19 cellular contexts compared by ENCODE assay signal in genomic region chr17:44093231-44093900, GRCh38. TPM values are rescaled to one million over a fixed set of nuclear protein-coding genes. Genes with fewer than 3 reads are reported as not detected.
DNase-seq lines count a peak whose midpoint lies in the region; FAIRE-seq and TF ChIP-seq lines count a peak whose summit lies in the region.
"Had no signal": no experiment of that assay in that cellular context is flagged by ENCODE, and none has a peak within 500 bp of the region (broad histone marks: within the 10 kb centered on the region; RNA-seq: fewer than 3 reads in every experiment).

No MANE protein-coding gene starts in this region.

- TF ChIP-seq POLR2A in H1 (IDR thresholded peaks at IDR 0.05; ENCODE audit: control extremely low read depth in 1 of 2, low read depth in 2 of 2, low read length in 2 of 2) (no peak), suprapubic skin (IDR thresholded peaks at IDR 0.05) (no peak)

- H3K23me2 ChIP-seq in H1 (ENCODE audit: low read depth, low read length): peaks cover 2% of the 10 kb centered on the region

- TF ChIP-seq CTCF in H1 (IDR thresholded peaks at IDR 0.05; ENCODE audit: control extremely low read depth in 1 of 3, insufficient read depth in 1 of 3, low read depth in 1 of 3, low read length in 3 of 3): no peak
- TF ChIP-seq CTCF in osteoblast (IDR thresholded peaks at IDR 0.05; ENCODE audit: extremely low read depth, low read depth, low read length): no peak
- no peak for TF ChIP-seq CTCF in suprapubic skin (IDR thresholded peaks at IDR 0.05)

- no peaks in the 10 kb centered on the region; the same call in 1 of the 2 replicates for H3K79me1 ChIP-seq in H1 (ENCODE audit: low read depth, low read length)

- H3K4me1 ChIP-seq in H1 (replicated peaks in 1 of 4; ENCODE audit: control insufficient read depth in 3 of 4, insufficient read depth in 4 of 4, low read length in 3 of 4) (peaks cover 1 to 11% (median 6%) of the 10 kb centered on the region in 4 experiments), osteoblast (ENCODE audit: insufficient read depth, low read length) (peaks cover 24% of the 10 kb centered on the region), suprapubic skin (peaks cover 33% of the 10 kb centered on the region)

- H3K23ac ChIP-seq in H1 (ENCODE audit: insufficient read length): no peak overlapping the region

- no peak for TF ChIP-seq EP300 in H1 (IDR thresholded peaks at IDR 0.05; ENCODE audit: borderline replicate concordance in 1 of 2, low read depth in 2 of 2, low read length in 2 of 2)
- no peak for TF ChIP-seq EP300 in suprapubic skin (IDR thresholded peaks at IDR 0.05)

- POLR2A ChIA-PET in H1 (lab: Charles Lee; ENCODE audit: partially characterized antibody): interaction anchor here (0.6 to 0.9 kb wide), 4 partner anchors 19 to 72 kb away, joined by 3 to 4 read pairs (median 4); partner anchors contain the start of gene LSM12

- H3K14ac ChIP-seq in H1 (ENCODE audit: insufficient read length): no peak overlapping the region

- peaks cover 0 to 3% of the 10 kb centered on the region in 2 experiments; a peak in 1 of 4 replicates for H3K79me2 ChIP-seq in H1 (ENCODE audit: control insufficient read depth in 1 of 2, insufficient read depth in 2 of 2, low read length in 2 of 2)
- H3K79me2 ChIP-seq in osteoblast (ENCODE audit: insufficient read depth, low read length): peaks cover 18% of the 10 kb centered on the region

- no peak overlapping the region for H3K9ac ChIP-seq in H1 (replicated peaks in 1 of 4; ENCODE audit: extremely low read depth in 1 of 4, low read depth in 3 of 4, low read length in 3 of 4)

- H2AFZ ChIP-seq in H1 (ENCODE audit: low read length) (no peak overlapping the region), osteoblast (ENCODE audit: low read length) (no peak overlapping the region)

- H3K9me3 ChIP-seq in H1 (ENCODE audit: insufficient read depth in 2 of 2, low read depth in 1 of 2, low read length in 1 of 2) (no peaks in the 10 kb centered on the region), osteoblast (ENCODE audit: low read depth, low read length) (no peaks in the 10 kb centered on the region), suprapubic skin (no peaks in the 10 kb centered on the region)

- CTCF ChIA-PET in H1 (lab: Charles Lee; ENCODE audit: partially characterized antibody): interaction anchor here (0.9 to 34.4 kb wide), 3 partner anchors 9 to 21 kb away, joined by 3 to 638 read pairs (median 6); partner anchors contain the start of gene HDAC5

- peak overlapping the region; percentile 56 for H4K91ac ChIP-seq in H1 (replicated peaks; ENCODE audit: insufficient read length, low read length)

- no peak overlapping the region for H3K4me2 ChIP-seq in H1 (ENCODE audit: insufficient read depth in 1 of 2, low read depth in 2 of 2, low read length in 2 of 2)
- H3K4me2 ChIP-seq in osteoblast (ENCODE audit: insufficient read depth, low read length): no peak overlapping the region

- no peak for TF ChIP-seq RAD21 in H1 (IDR thresholded peaks at IDR 0.05 in 1 of 2, conservative IDR thresholded peaks at IDR 0.05 in 1 of 2; ENCODE audit: low read depth in 2 of 2, low read length in 2 of 2)

- H2BK20ac ChIP-seq in H1 (ENCODE audit: low read length): no peak overlapping the region

- 83% methylated on average over 21 of the region's 21 CpGs; no CpG with 5 or more reads in 1 of the 2 experiments for WGBS in H1 (ENCODE audit: extremely low coverage in 1 of 2, insufficient coverage in 1 of 2, insufficient read length in 1 of 2, insufficient replicate concordance in 2 of 2, low coverage in 1 of 2, low lambda C conversion rate in 2 of 2, missing lambda C conversion rate in 1 of 2), 2 experiments
- WGBS in suprapubic skin: 92% methylated on average over 12 of the region's 21 CpGs

- peak overlapping the region; percentile 61; the same call in 1 of the 2 replicates for H2BK15ac ChIP-seq in H1 (ENCODE audit: low read length)

- no peak overlapping the region for H2BK120ac ChIP-seq in H1 (replicated peaks; ENCODE audit: low read depth, low read length)

- H3K18ac ChIP-seq in H1 (ENCODE audit: extremely low read depth, low read length): no peak overlapping the region; the same call in 1 of the 2 replicates

- no peak overlapping the region for H4K5ac ChIP-seq in H1 (ENCODE audit: insufficient read length, low read depth, low read length)

- H3K27me3 ChIP-seq in H1 (replicated peaks in 1 of 4; ENCODE audit: control insufficient read depth in 3 of 4, extremely low read depth in 1 of 4, insufficient read depth in 3 of 4, low read length in 3 of 4) (no peaks in the 10 kb centered on the region), osteoblast (ENCODE audit: insufficient read depth, low read length) (no peaks in the 10 kb centered on the region), suprapubic skin (no peaks in the 10 kb centered on the region)

- H2AK5ac ChIP-seq in H1 (ENCODE audit: low read depth, low read length): no peak overlapping the region

- no peak overlapping the region for H3K4ac ChIP-seq in H1 (replicated peaks; ENCODE audit: insufficient read length, low read depth, low read length)

- no peak overlapping the region for H3K27ac ChIP-seq in H1 (ENCODE audit: low read depth, low read length)
- H3K27ac ChIP-seq in osteoblast (ENCODE audit: low read depth, low read length): no peak overlapping the region
- no peak overlapping the region for H3K27ac ChIP-seq in suprapubic skin

- peak overlapping the region; percentile 60 for H2BK5ac ChIP-seq in H1 (ENCODE audit: low read depth, low read length)

- FAIRE-seq in H1 (lab: Jason Lieb, UNC): no peak
- FAIRE-seq: GM12891, GM19239, HTR-8/SVneo had no signal

- no peak overlapping the region for H3K56ac ChIP-seq in H1 (replicated peaks; ENCODE audit: insufficient read length, low read depth, low read length)

- H4K20me1 ChIP-seq in H1 (replicated peaks in 1 of 2; ENCODE audit: control insufficient read depth in 1 of 2, insufficient read depth in 2 of 2, low read length in 2 of 2) (no peaks in the 10 kb centered on the region), osteoblast (ENCODE audit: insufficient read depth, low read length) (no peaks in the 10 kb centered on the region)

- H3K4me3 ChIP-seq in H1 (ENCODE audit: extremely low read depth in 1 of 4, insufficient read depth in 2 of 4, low read depth in 3 of 4, low read length in 4 of 4) (no peak overlapping the region), osteoblast (ENCODE audit: insufficient read depth, low read length) (no peak overlapping the region), suprapubic skin (no peak overlapping the region)

- H3K36me3 ChIP-seq in H1 (ENCODE audit: control insufficient read depth in 2 of 4, insufficient read depth in 4 of 4, low read length in 3 of 4) (peaks cover 4 to 17% (median 13%) of the 10 kb centered on the region in 4 experiments; a peak in 6 of 8 replicates), osteoblast (ENCODE audit: insufficient read depth, low read length) (peaks cover 12% of the 10 kb centered on the region), suprapubic skin (peaks cover 51% of the 10 kb centered on the region)

- DNase-seq in DMS53 (lab: John Stamatoyannopoulos, UW): peak; percentile 42
- DNase-seq in DMS53 treated with DMSO at 0.1 percent for 48 hours (lab: John Stamatoyannopoulos, UW; ENCODE audit: unreplicated experiment): no peak
- peak; percentile 20 to 63 for DNase-seq in NCI-H446 (lab: John Stamatoyannopoulos, UW)
- DNase-seq in H1 (ENCODE audit: low read depth in 1 of 2, low spot score in 2 of 2): no peak
- peak; percentile 38 for DNase-seq in osteoblast (ENCODE audit: insufficient read length, low spot score, missing footprints)
- no peak for DNase-seq in COR-L47 (lab: John Stamatoyannopoulos, UW)
- no peak for DNase-seq in NCI-H2196 (lab: John Stamatoyannopoulos, UW; ENCODE audit: unreplicated experiment)
- no peak for DNase-seq in suprapubic skin (ENCODE audit: low spot score in 2 of 2)
- DNase-seq: 8988T; C1 segment of cervical spinal cord; DMS79; KBM-7; NCI-H1092; NCI-H187 treated with DMSO at 0.1 percent for 48 hours; NCI-H69; NK-92 treated with Interleukin-12 subunit alpha and Interleukin-12 subunit beta, amount 100 ng/mL, for 24 hours had no signal

- peak overlapping the region; percentile 12; the same call in 1 of the 2 replicates for H4K8ac ChIP-seq in H1 (ENCODE audit: extremely low read depth, insufficient read depth, low read length)

- 0 out of 2 replicates have a peak overlapping the region, but pooled peaks have one; percentile 9 for H2BK12ac ChIP-seq in H1 (ENCODE audit: low read depth, low read length)

RNA-seq across cellular contexts. Expression of gene G6PC3, which starts 22.8 kb away (rescaled TPM):
- total RNA-seq in H1 (2021; fragmentation: NEBNext Ultra II Directional; extraction: Animal tissue kit (Norgen Biotek cat#: 25700)): 104 and 114 TPM in 2 replicates
- polyA plus RNA-seq in H1 (2011; rRNA removed): 343 and 436 TPM in 2 replicates
- 191 TPM for polyA plus RNA-seq in H1 (2011; cell fraction: cytosol; rRNA removed)
- polyA plus RNA-seq in H1 (2011; cell fraction: nucleus; rRNA removed): 198 TPM
- polyA plus RNA-seq in H1 (2012, experiment 1 of 2): 143 to 233 TPM (median 204 TPM) in 4 replicates
- polyA plus RNA-seq in H1 (2012, experiment 2 of 2): 249 TPM
- 394 TPM for polyA plus RNA-seq in H1 (2013, experiment 1 of 2)
- 451 TPM for polyA plus RNA-seq in H1 (2013, experiment 2 of 2)
- polyA minus RNA-seq in H1 (2011; rRNA and poly(A)+ RNA removed): 132 and 168 TPM in 2 replicates
- polyA minus RNA-seq in H1 (2011; cell fraction: cytosol; rRNA and poly(A)+ RNA removed): 151 TPM
- polyA minus RNA-seq in H1 (2011; cell fraction: nucleus; rRNA and poly(A)+ RNA removed): 96.9 TPM
- total RNA-seq in osteoblast (19.7 and 23.5 TPM in 2 replicates), suprapubic skin (10 to 100 TPM; 12.7 to 20.4 (median 15.4) TPM)

RNA-seq across cellular contexts. Expression of gene LSM12, which starts 26.9 kb away (rescaled TPM):
- total RNA-seq in H1 (2021; fragmentation: NEBNext Ultra II Directional; extraction: Animal tissue kit (Norgen Biotek cat#: 25700)): 118 and 142 TPM in 2 replicates
- 51.6 and 69.8 TPM in 2 replicates for polyA plus RNA-seq in H1 (2011; rRNA removed)
- 57.3 TPM for polyA plus RNA-seq in H1 (2011; cell fraction: cytosol; rRNA removed)
- polyA plus RNA-seq in H1 (2011; cell fraction: nucleus; rRNA removed): 31.1 TPM
- 59.4 to 75.6 TPM (median 69.7 TPM) in 4 replicates for polyA plus RNA-seq in H1 (2012, experiment 1 of 2)
- polyA plus RNA-seq in H1 (2012, experiment 2 of 2): 76.0 TPM
- 126 TPM for polyA plus RNA-seq in H1 (2013, experiment 1 of 2)
- 129 TPM for polyA plus RNA-seq in H1 (2013, experiment 2 of 2)
- polyA minus RNA-seq in H1 (2011; rRNA and poly(A)+ RNA removed): 83.5 and 95.8 TPM in 2 replicates
- polyA minus RNA-seq in H1 (2011; cell fraction: cytosol; rRNA and poly(A)+ RNA removed): 54.6 TPM
- polyA minus RNA-seq in H1 (2011; cell fraction: nucleus; rRNA and poly(A)+ RNA removed): 32.1 TPM
- total RNA-seq in osteoblast (59.0 and 65.4 TPM in 2 replicates), suprapubic skin (10 to 100 TPM; 27.8 to 44.6 (median 33.3) TPM)

RNA-seq across cellular contexts. Expression of gene HDAC5, which starts 30.1 kb away (rescaled TPM):
- total RNA-seq in H1 (2021; fragmentation: NEBNext Ultra II Directional; extraction: Animal tissue kit (Norgen Biotek cat#: 25700)): 48.5 and 54.0 TPM in 2 replicates
- 54.4 and 79.2 TPM in 2 replicates for polyA plus RNA-seq in H1 (2011; rRNA removed)
- polyA plus RNA-seq in H1 (2011; cell fraction: cytosol; rRNA removed): 78.3 TPM
- polyA plus RNA-seq in H1 (2011; cell fraction: nucleus; rRNA removed): 103 TPM
- 31.8 to 62.6 TPM (median 53.9 TPM) in 4 replicates for polyA plus RNA-seq in H1 (2012, experiment 1 of 2)
- polyA plus RNA-seq in H1 (2012, experiment 2 of 2): 44.0 TPM
- polyA plus RNA-seq in H1 (2013, experiment 1 of 2): 23.8 TPM
- polyA plus RNA-seq in H1 (2013, experiment 2 of 2): 23.7 TPM
- 77.4 and 115 TPM in 2 replicates for polyA minus RNA-seq in H1 (2011; rRNA and poly(A)+ RNA removed)
- 41.8 TPM for polyA minus RNA-seq in H1 (2011; cell fraction: cytosol; rRNA and poly(A)+ RNA removed)
- polyA minus RNA-seq in H1 (2011; cell fraction: nucleus; rRNA and poly(A)+ RNA removed): 57.9 TPM
- total RNA-seq in osteoblast: 69.2 and 85.4 TPM in 2 replicates
- total RNA-seq in suprapubic skin: 100 to 1,000 TPM; 135 to 197 (median 168) TPM

RNA-seq across cellular contexts. Expression of gene HROB, which starts 48.4 kb away (rescaled TPM):
- total RNA-seq in H1 (2021; fragmentation: NEBNext Ultra II Directional; extraction: Animal tissue kit (Norgen Biotek cat#: 25700)): 18.8 and 19.4 TPM in 2 replicates
- polyA plus RNA-seq in H1 (2011; rRNA removed): 21.6 and 24.1 TPM in 2 replicates
- 17.5 TPM for polyA plus RNA-seq in H1 (2011; cell fraction: cytosol; rRNA removed)
- polyA plus RNA-seq in H1 (2011; cell fraction: nucleus; rRNA removed): 32.1 TPM
- polyA plus RNA-seq in H1 (2012, experiment 1 of 2): 16.3 to 20.8 TPM (median 17.6 TPM) in 4 replicates
- polyA plus RNA-seq in H1 (2012, experiment 2 of 2): 16.8 TPM
- polyA plus RNA-seq in H1 (2013, experiment 1 of 2): 10.8 TPM
- polyA plus RNA-seq in H1 (2013, experiment 2 of 2): 10.3 TPM
- 35.7 and 36.8 TPM in 2 replicates for polyA minus RNA-seq in H1 (2011; rRNA and poly(A)+ RNA removed)
- 17.8 TPM for polyA minus RNA-seq in H1 (2011; cell fraction: cytosol; rRNA and poly(A)+ RNA removed)
- polyA minus RNA-seq in H1 (2011; cell fraction: nucleus; rRNA and poly(A)+ RNA removed): 18.6 TPM
- total RNA-seq in osteoblast (1.8 TPM in 2 replicates), suprapubic skin (1 to 10 TPM; 1.6 to 3.7 (median 2.4) TPM)

Comparison
In these comparisons a context has a peak if more than half of its experiments do, and no peak if none do; other contexts are left out.
1. DNase-seq: peak in DMS53 (single experiment), NCI-H446 (2 of 2) and osteoblast (single experiment); none in DMS53 treated with DMSO at 0.1 percent for 48 hours (single experiment), H1 (0 of 2), COR-L47 (single experiment), NCI-H2196 (single experiment) and suprapubic skin (0 of 2).